In the genomic region with DNA sequence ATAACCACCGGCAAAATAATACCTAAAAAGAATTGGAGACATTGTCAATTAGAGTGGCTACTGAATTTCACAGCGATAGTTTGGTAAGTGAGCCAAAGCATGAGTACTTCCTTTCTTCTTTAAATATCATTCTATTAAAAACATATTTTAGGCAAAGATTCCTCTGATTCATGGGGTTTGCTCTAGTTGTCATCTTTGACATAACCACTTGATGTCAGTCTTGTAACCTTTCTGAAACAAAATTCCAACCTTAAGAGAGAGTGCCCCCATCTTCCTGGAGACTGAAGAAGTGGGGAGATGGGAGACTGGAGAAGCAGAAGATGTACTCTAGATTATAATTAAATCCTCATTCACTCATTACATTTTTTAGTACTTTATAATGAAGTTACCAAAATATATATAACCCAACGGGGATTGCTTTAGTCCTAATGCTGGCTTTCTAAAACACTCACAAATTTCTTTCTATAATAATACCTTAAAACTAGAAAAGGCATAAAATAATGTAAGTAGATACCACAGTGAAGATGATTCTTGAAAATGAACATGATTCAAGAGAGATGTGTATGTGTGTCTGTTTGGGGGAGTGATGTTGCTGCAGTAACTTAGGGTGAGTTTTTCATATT, we compare ENCODE assay signal across 8 cellular contexts.
DNase-seq lines count a peak whose midpoint lies in the region; ATAC-seq and TF ChIP-seq lines count a peak whose summit lies in the region.

No MANE protein-coding gene starts in this region.

- no peak for TF ChIP-seq POLR2A in esophagus muscularis mucosa (IDR thresholded peaks at IDR 0.05; ENCODE audit: low read depth)

- H3K4me1 ChIP-seq in heart right ventricle (peaks cover 0 to 37% (median 8%) of the 10 kb centered on the region in 9 donors), OCI-LY3 (ENCODE audit: low read length) (no peaks in the 10 kb centered on the region), esophagus muscularis mucosa (peaks cover 0 to 15% (median 0%) of the 10 kb centered on the region in 4 donors)

- H3K27me3 ChIP-seq in heart right ventricle (no peaks in the 10 kb centered on the region), OCI-LY3 (ENCODE audit: low read depth, low read length) (peaks cover 2% of the 10 kb centered on the region; the same call in 1 of the 2 replicates), esophagus muscularis mucosa (no peaks in the 10 kb centered on the region)

- no peaks in the 10 kb centered on the region for H3K79me2 ChIP-seq in OCI-LY3 (ENCODE audit: low read length)

- no peaks in the 10 kb centered on the region for H4K20me1 ChIP-seq in OCI-LY3 (ENCODE audit: insufficient read depth, low read length)

- no peak overlapping the region for H3K9ac ChIP-seq in OCI-LY3 (ENCODE audit: low read length)

- peak; percentile 18 to 77 (median 57) for TF ChIP-seq CTCF in heart right ventricle (IDR thresholded peaks at IDR 0.05)
- TF ChIP-seq CTCF in OCI-LY3 (IDR thresholded peaks at IDR 0.05; ENCODE audit: low read depth, low read length): peak; percentile 73
- TF ChIP-seq CTCF in esophagus muscularis mucosa (IDR thresholded peaks at IDR 0.05): peak; percentile 19 to 52 (median 31)

- peak overlapping the region in 5 of 10 donors; percentile 6 to 56 (median 37) for H3K27ac ChIP-seq in heart right ventricle
- no peak overlapping the region for H3K27ac ChIP-seq in OCI-LY3 (ENCODE audit: low read length)
- no peak overlapping the region for H3K27ac ChIP-seq in esophagus muscularis mucosa (replicated peaks in 1 of 4)

- ATAC-seq in heart right ventricle: peak in 6 of 8 donors; percentile 43 to 81 (median 58)
- ATAC-seq in Right ventricle myocardium inferior: no peak
- no peak for ATAC-seq in HG03378 (IDR thresholded peaks at IDR 0.05; ENCODE audit: unreplicated experiment)
- no peak for ATAC-seq in HG03439 (IDR thresholded peaks at IDR 0.05; ENCODE audit: unreplicated experiment)

- DNase-seq in heart right ventricle (no peak), Right ventricle myocardium inferior (ENCODE audit: missing footprints) (no peak), esophagus muscularis mucosa (ENCODE audit: extremely low spot score) (no peak), retina (peak; percentile 17), KG1 (lab: John Stamatoyannopoulos, UW) (no peak)

- H3K9me3 ChIP-seq in heart right ventricle: no peaks in the 10 kb centered on the region
- no peaks in the 10 kb centered on the region for H3K9me3 ChIP-seq in OCI-LY3 (ENCODE audit: insufficient read depth, low read length)
- no peaks in the 10 kb centered on the region for H3K9me3 ChIP-seq in esophagus muscularis mucosa

- no peak overlapping the region; the same call in 1 of the 2 replicates for H2AFZ ChIP-seq in OCI-LY3 (ENCODE audit: low read depth, low read length)

- intact Hi-C loops in heart right ventricle (cut with DNase I): loop anchor here in 6 of 10 donors (2.0 to 10.0 kb wide), 7 partner anchors 93 to 327 kb away; a partner anchor contains a TSS
- intact Hi-C loops in Right ventricle myocardium inferior (cut with DNase I): loop anchor here (5.0 kb wide), 2 partner anchors 96 to 316 kb away; a partner anchor contains a TSS
- intact Hi-C loops in esophagus muscularis mucosa (cut with DNase I): no loop called here

- H3K36me3 ChIP-seq in heart right ventricle: peaks cover 0 to 16% (median 0%) of the 10 kb centered on the region in 9 donors
- H3K36me3 ChIP-seq in OCI-LY3 (replicated peaks; ENCODE audit: low read depth, low read length): no peaks in the 10 kb centered on the region
- H3K36me3 ChIP-seq in esophagus muscularis mucosa: no peaks in the 10 kb centered on the region

- peak overlapping the region in 3 of 10 donors; percentile 9 to 21 (median 10) for H3K4me3 ChIP-seq in heart right ventricle
- peak overlapping the region; percentile 13; the same call in 1 of the 2 replicates for H3K4me3 ChIP-seq in OCI-LY3 (ENCODE audit: low read length)
- no peak overlapping the region for H3K4me3 ChIP-seq in esophagus muscularis mucosa

- 30 to 35% methylated on average over 3 of the region's 3 CpGs for WGBS in heart right ventricle, 2 donors
- 58% methylated on average over 3 of the region's 3 CpGs for WGBS in esophagus muscularis mucosa

- H3K4me2 ChIP-seq in OCI-LY3 (ENCODE audit: low read length): peak overlapping the region; percentile 27

- TF ChIP-seq EP300 in esophagus muscularis mucosa (IDR thresholded peaks at IDR 0.05): no peak

Comparison
In these comparisons a context has a peak if more than half of its experiments do, and no peak if none do; other contexts are left out.
1. ATAC-seq: peak in heart right ventricle (6 of 8); none in Right ventricle myocardium inferior (single experiment), HG03378 (single experiment) and HG03439 (single experiment).
2. Peak in every context shown above with its lines, with median percentiles within 50 percentile points of each other: CTCF ChIP-seq.